8 cellular contexts compared by ENCODE assay signal in genomic region chr7:17939111-17939669, GRCh38. TPM values are rescaled to one million over a fixed set of nuclear protein-coding genes. Genes with fewer than 3 reads are reported as not detected.
A peak's percentile ranks its signal among the peaks of the same experiment; 100 is the strongest.
DNase-seq lines count a peak whose midpoint lies in the region; ATAC-seq and TF ChIP-seq lines count a peak whose summit lies in the region.

No MANE protein-coding gene starts in this region.

- DNase-seq in DND-41 (no peak), Kasumi-1 (lab: John Stamatoyannopoulos, UW) (peak; percentile 10 to 22), right atrium auricular region (ENCODE audit: low spot score) (no peak), sciatic nerve (ENCODE audit: low spot score) (no peak), amniotic stem cell (lab: John Stamatoyannopoulos, UW) (no peak), activated gamma-delta T cell treated with Interleukin-2 at 50 U/mL for 16 hours (no peak)
- no peak for DNase-seq in activated CD8-positive, alpha-beta T cell treated with anti-CD3 and anti-CD28 coated beads, Interleukin-2, amount 10 ng/mL, durations not matched to agents 7 days and 5 days

- H3K9me3 Mint-ChIP-seq in activated CD8-positive, alpha-beta T cell treated with anti-CD3 and anti-CD28 coated beads, Interleukin-2, amount 10 ng/mL, durations not matched to agents 7 days and 5 days (ENCODE audit: insufficient read depth) = no peaks in the 10 kb centered on the region

- no peaks in the 10 kb centered on the region for H3K27me3 Mint-ChIP-seq in activated CD8-positive, alpha-beta T cell treated with anti-CD3 and anti-CD28 coated beads, Interleukin-2, amount 10 ng/mL, durations not matched to agents 7 days and 5 days (ENCODE audit: low read depth)

- H3K27ac Mint-ChIP-seq in activated CD8-positive, alpha-beta T cell treated with anti-CD3 and anti-CD28 coated beads, Interleukin-2, amount 10 ng/mL, durations not matched to agents 7 days and 5 days = peak overlapping the region; percentile 97

- H3K9me3 ChIP-seq in DND-41 (ENCODE audit: insufficient read depth, low read length, severe bottlenecking) = no peaks in the 10 kb centered on the region
- H3K9me3 ChIP-seq in right atrium auricular region = no peaks in the 10 kb centered on the region

- H2AFZ ChIP-seq in DND-41 (ENCODE audit: low read depth, low read length) = peak overlapping the region; percentile 91

- H3K36me3 Mint-ChIP-seq in activated CD8-positive, alpha-beta T cell treated with anti-CD3 and anti-CD28 coated beads, Interleukin-2, amount 10 ng/mL, durations not matched to agents 7 days and 5 days (ENCODE audit: low read depth) = peaks cover 16% of the 10 kb centered on the region

- ATAC-seq in DND-41 (ENCODE audit: insufficient read depth, low read depth) = no peak
- ATAC-seq in activated CD8-positive, alpha-beta T cell treated with anti-CD3 and anti-CD28 coated beads, Interleukin-2, amount 10 ng/mL, durations not matched to agents 7 days and 5 days = no peak
- peak; percentile 14 for ATAC-seq in sciatic nerve
- ATAC-seq in HG03457 (IDR thresholded peaks at IDR 0.05; ENCODE audit: unreplicated experiment) = no peak

- peak overlapping the region; percentile 77 for H3K4me2 ChIP-seq in DND-41 (ENCODE audit: insufficient read depth, low read length)

- CTCF ChIA-PET in activated CD8-positive, alpha-beta T cell treated with anti-CD3 and anti-CD28 coated beads, Interleukin-2, amount 10 ng/mL, durations not matched to agents 7 days and 5 days (lab: Charles Lee) = interaction anchor here (0.7 kb wide), 1 partner anchor 169 kb away, joined by 5 read pairs; no protein-coding TSS in a partner anchor

- H3K27me3 ChIP-seq in DND-41 (ENCODE audit: insufficient read depth, low read length, poor library complexity) (no peaks in the 10 kb centered on the region), right atrium auricular region (no peaks in the 10 kb centered on the region)

- intact Hi-C loops in sciatic nerve (cut with DNase I) = no loop called here

- H3K4me3 ChIP-seq in DND-41 (ENCODE audit: low read depth in 1 of 2, low read length in 2 of 2) (peak overlapping the region; percentile 58 to 89), right atrium auricular region (peak overlapping the region; percentile 82 to 90)

- peak overlapping the region; percentile 93 for H3K4me3 Mint-ChIP-seq in activated CD8-positive, alpha-beta T cell treated with anti-CD3 and anti-CD28 coated beads, Interleukin-2, amount 10 ng/mL, durations not matched to agents 7 days and 5 days

- no peak for TF ChIP-seq CTCF in DND-41 (IDR thresholded peaks at IDR 0.05; ENCODE audit: borderline replicate concordance, extremely low read depth, low read length, poor library complexity, severe bottlenecking)
- TF ChIP-seq CTCF in right atrium auricular region (IDR thresholded peaks at IDR 0.05) = no peak

- peaks cover 10% of the 10 kb centered on the region; the same call in 1 of the 2 replicates for H4K20me1 ChIP-seq in DND-41 (ENCODE audit: insufficient read depth, low read length)

- H3K27ac ChIP-seq in DND-41 (ENCODE audit: low read length) (peak overlapping the region; percentile 84), right atrium auricular region (peak overlapping the region; percentile 96 to 99)

- H3K36me3 ChIP-seq in DND-41 (ENCODE audit: insufficient read depth, low read length) = no peaks in the 10 kb centered on the region; the same call in 1 of the 2 replicates
- no peaks in the 10 kb centered on the region for H3K36me3 ChIP-seq in right atrium auricular region

- H3K4me1 ChIP-seq in DND-41 (ENCODE audit: insufficient read depth, low read length) (peaks cover 50% of the 10 kb centered on the region), right atrium auricular region (peaks cover 0 to 49% of the 10 kb centered on the region in 2 donors)

- peak overlapping the region; percentile 80 for H3K9ac ChIP-seq in DND-41 (ENCODE audit: low read depth, low read length)

- peaks cover 62% of the 10 kb centered on the region for H3K79me2 ChIP-seq in DND-41 (ENCODE audit: insufficient read depth, low read length)

- peaks cover 44% of the 10 kb centered on the region for H3K4me1 Mint-ChIP-seq in activated CD8-positive, alpha-beta T cell treated with anti-CD3 and anti-CD28 coated beads, Interleukin-2, amount 10 ng/mL, durations not matched to agents 7 days and 5 days (ENCODE audit: low read depth)

- POLR2A ChIA-PET in activated CD8-positive, alpha-beta T cell treated with anti-CD3 and anti-CD28 coated beads, Interleukin-2, amount 10 ng/mL, durations not matched to agents 7 days and 5 days (lab: Charles Lee) = interaction anchor here (0.6 to 1.0 kb wide), 2 partner anchors 13 to 74 kb away, joined by 3 to 4 read pairs; no protein-coding TSS in a partner anchor

RNA-seq across cellular contexts. Expression of gene SNX13, which starts 1.1 kb away (rescaled TPM):
- total RNA-seq in activated CD8-positive, alpha-beta T cell treated with anti-CD3 and anti-CD28 coated beads, Interleukin-2, amount 10 ng/mL, durations not matched to agents 7 days and 5 days = 10 to 100 TPM; 24.2 to 24.5 TPM
- total RNA-seq in right atrium auricular region = 10 to 100 TPM; 36.1 to 46.9 TPM
- 65.4 TPM for total RNA-seq in sciatic nerve

Comparison
In these comparisons a context has a peak if more than half of its experiments do, and no peak if none do; other contexts are left out.
1. DNase-seq: peak in Kasumi-1 (2 of 2); none in DND-41 (single experiment), activated CD8-positive, alpha-beta T cell treated with anti-CD3 and anti-CD28 coated beads, Interleukin-2, amount 10 ng/mL, durations not matched to agents 7 days and 5 days (single experiment), right atrium auricular region (single experiment), sciatic nerve (single experiment), amniotic stem cell (single experiment) and activated gamma-delta T cell treated with Interleukin-2 at 50 U/mL for 16 hours (single experiment).